Comparison of ENCODE assay signal across 8 cellular contexts in genomic region chr19:13162749-13163608, GRCh38. TPM values are rescaled to one million over a fixed set of nuclear protein-coding genes. Genes with fewer than 3 reads are reported as not detected.
DNase-seq lines count a peak whose midpoint lies in the region; ATAC-seq and TF ChIP-seq lines count a peak whose summit lies in the region.

No MANE protein-coding gene starts in this region.

- no peaks in the 10 kb centered on the region for H3K36me3 Mint-ChIP-seq in dendritic cell treated with granulocyte-macrophage colony-stimulating factor and Interleukin-4, amounts not matched to agents 40 ng/mL and 50 ng/mL, for 4 days (ENCODE audit: low read depth)

- peak overlapping the region; percentile 88 for H3K27ac Mint-ChIP-seq in dendritic cell treated with granulocyte-macrophage colony-stimulating factor and Interleukin-4, amounts not matched to agents 40 ng/mL and 50 ng/mL, for 4 days

- no peaks in the 10 kb centered on the region for H3K9me3 Mint-ChIP-seq in dendritic cell treated with granulocyte-macrophage colony-stimulating factor and Interleukin-4, amounts not matched to agents 40 ng/mL and 50 ng/mL, for 4 days

- peaks cover 51% of the 10 kb centered on the region for H3K4me1 Mint-ChIP-seq in dendritic cell treated with granulocyte-macrophage colony-stimulating factor and Interleukin-4, amounts not matched to agents 40 ng/mL and 50 ng/mL, for 4 days (ENCODE audit: low read depth)

- peak; percentile 50 to 70 for TF ChIP-seq RAD21 in liver (IDR thresholded peaks at IDR 0.05)

- H3K4me3 ChIP-seq in liver (ENCODE audit: low read depth in 1 of 3, low read length in 3 of 3), result peak overlapping the region; percentile 29 to 79 (median 53)

- H3K4me3 Mint-ChIP-seq in dendritic cell treated with granulocyte-macrophage colony-stimulating factor and Interleukin-4, amounts not matched to agents 40 ng/mL and 50 ng/mL, for 4 days, result peak overlapping the region; percentile 63

- intact Hi-C loops in dendritic cell treated with granulocyte-macrophage colony-stimulating factor and Interleukin-4, amounts not matched to agents 40 ng/mL and 50 ng/mL, for 4 days (cut with micrococcal nuclease), result loop anchor here (1.0 to 5.0 kb wide), 2 partner anchors 9 to 44 kb away; no protein-coding TSS in a partner anchor

- WGBS in liver, result 4% methylated on average over 57 of the region's 57 CpGs

- DNase-seq in GM03348 (ENCODE audit: low spot score) (peak; percentile 94), NCI-H526 treated with DMSO at 0.1 percent for 48 hours (lab: John Stamatoyannopoulos, UW) (peak; percentile 92)
- peak; percentile 61 to 82 for DNase-seq in activated CD4-positive, alpha-beta T cell treated with anti-CD3 and anti-CD28 coated beads, Interleukin-2, amount 50 U/mL, for 24 hours (ENCODE audit: low read depth in 1 of 2, low spot score in 1 of 2)
- peak; percentile 83 to 87 for DNase-seq in stimulated activated CD4-positive, alpha-beta T cell treated with anti-CD3 and anti-CD28 coated beads, Interleukin-2, amount 100 ng/mL, for 48 hours

- H3K36me3 ChIP-seq in liver (ENCODE audit: control insufficient read depth in 4 of 4, insufficient read depth in 3 of 4, low read depth in 1 of 4, low read length in 3 of 4), result no peaks in the 10 kb centered on the region

- ATAC-seq in HG03159 (IDR thresholded peaks at IDR 0.05; ENCODE audit: unreplicated experiment), result peak; percentile 44
- no peak for ATAC-seq in GM19467 (IDR thresholded peaks at IDR 0.05; ENCODE audit: unreplicated experiment)

- H3K9ac ChIP-seq in liver (ENCODE audit: low read depth in 1 of 2, low read length in 2 of 2), result peak overlapping the region; percentile 47 to 87

- TF ChIP-seq CTCF in liver (IDR thresholded peaks at IDR 0.05; ENCODE audit: low read depth, low read length, missing input control), result no peak

- peaks cover 9 to 45% (median 20%) of the 10 kb centered on the region in 4 donors for H3K4me1 ChIP-seq in liver (ENCODE audit: control insufficient read depth in 4 of 4, insufficient read depth in 4 of 4, low read length in 3 of 4)

- H3K27ac ChIP-seq in liver (ENCODE audit: low read depth in 1 of 2, low read length in 2 of 2), result peak overlapping the region; percentile 87 to 94

- no peaks in the 10 kb centered on the region for H3K9me3 ChIP-seq in liver (ENCODE audit: control insufficient read depth in 4 of 4, low read length in 3 of 4)

- no peaks in the 10 kb centered on the region for H3K27me3 ChIP-seq in liver (ENCODE audit: control insufficient read depth in 4 of 4, insufficient read depth in 4 of 4, low read length in 3 of 4)

- no peaks in the 10 kb centered on the region for H3K27me3 Mint-ChIP-seq in dendritic cell treated with granulocyte-macrophage colony-stimulating factor and Interleukin-4, amounts not matched to agents 40 ng/mL and 50 ng/mL, for 4 days

TF ChIP-seq in liver, 16 proteins besides CTCF, POLR2A, EP300 and RAD21:
- peak; percentile 74 to 92 for TF ChIP-seq EGR1 (IDR thresholded peaks at IDR 0.05; ENCODE audit: low read depth in 2 of 2)
- peak; percentile 83 for TF ChIP-seq NR2F2 (IDR thresholded peaks at IDR 0.05)
- peak; percentile 96 for TF ChIP-seq ZBTB33 (IDR thresholded peaks at IDR 0.05)
- peak in 1 of 2 donors; percentile 75 for TF ChIP-seq GABPA (IDR thresholded peaks at IDR 0.05 in 1 of 2, conservative IDR thresholded peaks at IDR 0.05 in 1 of 2)
- TF ChIP-seq REST (IDR thresholded peaks at IDR 0.05), result peak; percentile 94
- TF ChIP-seq HNF4A (conservative IDR thresholded peaks at IDR 0.05), result peak; percentile 99 to 100
- TF ChIP-seq YY1 (IDR thresholded peaks at IDR 0.05), result peak; percentile 93
- peak; percentile 83 for TF ChIP-seq TAF1 (conservative IDR thresholded peaks at IDR 0.05)
- TF ChIP-seq FOXA2 (IDR thresholded peaks at IDR 0.05), result peak; percentile 73
- TF ChIP-seq JUND (IDR thresholded peaks at IDR 0.05), result peak; percentile 80 to 84
- peak; percentile 83 for TF ChIP-seq FOXA1 (IDR thresholded peaks at IDR 0.05)
- TF ChIP-seq RXRA (IDR thresholded peaks at IDR 0.05), result peak; percentile 99 to 100
- peak; percentile 98 for TF ChIP-seq HNF4G (IDR thresholded peaks at IDR 0.05)
- TF ChIP-seq MAX (IDR thresholded peaks at IDR 0.05), result peak; percentile 95
- peak; percentile 100 for TF ChIP-seq SP1 (IDR thresholded peaks at IDR 0.05)
- TF ChIP-seq ATF3 (IDR thresholded peaks at IDR 0.05), result peak; percentile 55
TF ChIP-seq in liver: peak in this region for 16.

RNA-seq across cellular contexts. Expression of gene IER2, which starts 12.8 kb away (rescaled TPM):
- 10 to 100 TPM; 11.4 to 20.3 TPM for total RNA-seq in liver
- polyA plus RNA-seq in liver, result 10 to 100 TPM; 23.6 to 38.9 TPM

RNA-seq across cellular contexts. Expression of gene STX10, which starts 12.8 kb away (rescaled TPM):
- total RNA-seq in liver, result 10 to 100 TPM; 15.7 to 23.3 TPM
- polyA plus RNA-seq in liver, result 10 to 100 TPM; 19.2 to 32.7 TPM

RNA-seq across cellular contexts. Expression of gene NACC1, which starts 44.9 kb away (rescaled TPM):
- 10 to 100 TPM; 16.7 to 18.7 TPM for total RNA-seq in liver
- 10 to 100 TPM in 1 of 2 donors, under 1 TPM in 1; 0.86 to 24.7 TPM for polyA plus RNA-seq in liver

RNA-seq across cellular contexts. Expression of gene TRMT1, which starts 46.4 kb away (rescaled TPM):
- 10 to 100 TPM in 1 of 2 donors, 1 to 10 TPM in 1; 8.3 to 15.6 TPM for total RNA-seq in liver
- polyA plus RNA-seq in liver, result 10 to 100 TPM in 1 of 2 donors, 1 to 10 TPM in 1; 9.8 to 13.7 TPM
